24 cellular contexts compared by ENCODE assay signal in the genomic region with DNA sequence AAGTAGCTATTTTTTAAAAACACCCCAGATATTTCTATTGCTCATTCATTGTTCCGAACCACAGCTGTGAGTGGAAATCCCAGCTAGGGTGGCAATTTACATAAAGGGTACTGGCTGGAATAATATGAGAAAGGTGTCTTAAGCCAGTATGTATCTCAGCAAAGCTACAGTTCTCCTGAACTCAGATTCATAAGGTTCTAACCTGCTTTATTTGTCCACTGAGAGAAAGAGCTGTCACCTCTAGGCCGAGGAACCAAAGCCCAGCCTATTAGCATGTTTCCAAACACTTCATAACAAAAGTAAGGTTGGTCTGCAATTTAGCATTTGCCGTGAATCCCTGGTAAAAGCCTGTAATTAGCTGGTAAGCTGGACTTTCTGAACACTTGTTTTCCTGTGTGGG. TPM values are rescaled to one million over a fixed set of nuclear protein-coding genes. Genes with fewer than 3 reads are reported as not detected.
DNase-seq lines count a peak whose midpoint lies in the region; ATAC-seq, FAIRE-seq and TF ChIP-seq lines count a peak whose summit lies in the region.
"Had no signal": no experiment of that assay in that cellular context is flagged by ENCODE, and none has a peak within 500 bp of the region (broad histone marks: within the 10 kb centered on the region; RNA-seq: fewer than 3 reads in every experiment).

No MANE protein-coding gene starts in this region.

- H3K27ac ChIP-seq in OCI-LY7 (ENCODE audit: low read depth, low read length, poor library complexity, severe bottlenecking) (no peak overlapping the region), sigmoid colon (peak overlapping the region in 3 of 4 donors; percentile 9 to 72 (median 58)), gastrocnemius medialis (no peak overlapping the region)
- H3K27ac ChIP-seq: SK-N-MC had no signal

- POLR2A ChIA-PET in OCI-LY7 (lab: Charles Lee): no interaction called here

- peak overlapping the region; percentile 22 for H3K27ac Mint-ChIP-seq in memory B cell
- H3K27ac Mint-ChIP-seq: CD8-positive, alpha-beta memory T cell; GM23338 had no signal

- CTCF ChIA-PET in OCI-LY7 (lab: Charles Lee; ENCODE audit: unreplicated experiment): no interaction called here

- in situ Hi-C loops in gastrocnemius medialis (cut with MboI; ENCODE audit: low sequenced_read_pairs in 4 of 4): no loop called here

- no peak for FAIRE-seq in RCC 7860 (lab: Jason Lieb, UNC)

- no peak for TF ChIP-seq EP300 in sigmoid colon (IDR thresholded peaks at IDR 0.05)

- H3K27me3 ChIP-seq in sigmoid colon: no peaks in the 10 kb centered on the region
- H3K27me3 ChIP-seq in gastrocnemius medialis: no peaks in the 10 kb centered on the region

- H3K27me3 Mint-ChIP-seq in memory B cell: no peaks in the 10 kb centered on the region

- ATAC-seq in memory B cell (ENCODE audit: low read depth) (no peak), GM18867 (IDR thresholded peaks at IDR 0.05; ENCODE audit: unreplicated experiment) (no peak), gastrocnemius medialis (no peak), GM18517 (IDR thresholded peaks at IDR 0.05; ENCODE audit: unreplicated experiment) (no peak)

- H3K4me2 ChIP-seq in OCI-LY7 (ENCODE audit: low read length): no peak overlapping the region
- H3K4me2 ChIP-seq: GM23338 had no signal

- H3K9me3 Mint-ChIP-seq in memory B cell: peaks cover 8% of the 10 kb centered on the region
- H3K9me3 Mint-ChIP-seq: GM23338 had no signal

- TF ChIP-seq CTCF in OCI-LY7 (conservative IDR thresholded peaks at IDR 0.05; ENCODE audit: low read length) (no peak), sigmoid colon (IDR thresholded peaks at IDR 0.05) (no peak), gastrocnemius medialis (IDR thresholded peaks at IDR 0.05 in 4 of 5, conservative IDR thresholded peaks at IDR 0.05 in 1 of 5) (no peak)

- H2AFZ ChIP-seq in OCI-LY7 (ENCODE audit: low read length): 0 out of 2 replicates have a peak overlapping the region, but pooled peaks have one; percentile 9
- H2AFZ ChIP-seq: GM23338 had no signal

- H3K4me1 ChIP-seq in OCI-LY7 (ENCODE audit: insufficient read depth, low read length, poor library complexity, severe bottlenecking): peaks cover 3% of the 10 kb centered on the region
- peaks cover 0 to 20% (median 17%) of the 10 kb centered on the region in 4 donors for H3K4me1 ChIP-seq in sigmoid colon
- no peaks in the 10 kb centered on the region for H3K4me1 ChIP-seq in gastrocnemius medialis

- H3K36me3 ChIP-seq in OCI-LY7 (ENCODE audit: insufficient read depth, low read length) (peaks cover 33% of the 10 kb centered on the region), sigmoid colon (no peaks in the 10 kb centered on the region), gastrocnemius medialis (no peaks in the 10 kb centered on the region)

- H3K4me1 Mint-ChIP-seq in memory B cell: no peaks in the 10 kb centered on the region
- H3K4me1 Mint-ChIP-seq: CD8-positive, alpha-beta memory T cell had no signal

- no peaks in the 10 kb centered on the region for H3K79me2 ChIP-seq in OCI-LY7 (ENCODE audit: insufficient read depth, low read depth, low read length)

- no peaks in the 10 kb centered on the region for H3K9me2 ChIP-seq in OCI-LY7 (ENCODE audit: insufficient read depth, low read length)

- H4K20me1 ChIP-seq in OCI-LY7 (ENCODE audit: insufficient read depth, low read length): no peaks in the 10 kb centered on the region

- TF ChIP-seq POLR2A in sigmoid colon (IDR thresholded peaks at IDR 0.05): no peak
- TF ChIP-seq POLR2A in gastrocnemius medialis (IDR thresholded peaks at IDR 0.05): no peak

- WGBS in sigmoid colon, 2 donors: 83 to 92% methylated on average over 3 of the region's 3 CpGs

- intact Hi-C loops in OCI-LY7 (cut with micrococcal nuclease; ENCODE audit: unreplicated experiment) (no loop called here), sigmoid colon (cut with DNase I) (no loop called here), gastrocnemius medialis (cut with DNase I; ENCODE audit: low total_unique reads) (no loop called here)

- H3K9me3 ChIP-seq in OCI-LY7 (ENCODE audit: low read length) (peaks cover 12% of the 10 kb centered on the region; the same call in 1 of the 2 replicates), sigmoid colon (no peaks in the 10 kb centered on the region), gastrocnemius medialis (no peaks in the 10 kb centered on the region)

- DNase-seq in NCI-H2227 (lab: John Stamatoyannopoulos, UW; ENCODE audit: unreplicated experiment) (peak; percentile 48), OCI-LY7 (ENCODE audit: low spot score) (no peak), memory B cell (ENCODE audit: low spot score in 2 of 2) (no peak), sigmoid colon (no peak), RCC 7860 (ENCODE audit: low spot score) (no peak), gastrocnemius medialis (no peak)
- DNase-seq: ACHN; C1 segment of cervical spinal cord; CD8-positive, alpha-beta memory T cell; DMS79 treated with DMSO at 0.1 percent for 48 hours; HCEC 1CT; MM.1S; NCI-H1092; NCI-H1694 treated with DMSO at 0.1 percent for 48 hours; NCI-H2107; NCI-H526; OCI-M1; SHP77 had no signal

- no TSS peak for BruUV-seq in OCI-LY7 (replicated peaks; lab: Mats Ljungman, UMichigan)

- H3K4me3 ChIP-seq in OCI-LY7 (ENCODE audit: low read depth, low read length, poor library complexity, severe bottlenecking): no peak overlapping the region
- H3K4me3 ChIP-seq in sigmoid colon: no peak overlapping the region
- H3K4me3 ChIP-seq in gastrocnemius medialis: no peak overlapping the region
- H3K4me3 ChIP-seq: GM23338, SK-N-MC had no signal

- H3K4me3 Mint-ChIP-seq in memory B cell: no peak overlapping the region
- H3K4me3 Mint-ChIP-seq: CD8-positive, alpha-beta memory T cell; GM23338 had no signal

- H3K36me3 Mint-ChIP-seq in memory B cell: peaks cover 37% of the 10 kb centered on the region
- H3K36me3 Mint-ChIP-seq: CD8-positive, alpha-beta memory T cell had no signal

RNA-seq across cellular contexts. Expression of a gene that starts 57.0 kb away (rescaled TPM):
- total RNA-seq in OCI-LY7 (2014; rRNA removed; shearing (Covaris generic)): not detected in 2 replicates
- not detected in 2 replicates for total RNA-seq in OCI-LY7 (2022)
- total RNA-seq in sigmoid colon: not detected
- polyA plus RNA-seq in sigmoid colon: not detected
- not detected for total RNA-seq in gastrocnemius medialis
- total RNA-seq: CD8-positive, alpha-beta memory T cell; GM23338; LHCN-M2; RPMI7951 had no signal
- polyA plus RNA-seq: CD8-positive, alpha-beta memory T cell; GM23338 had no signal

Comparison
In these comparisons a context has a peak if more than half of its experiments do, and no peak if none do; other contexts are left out.
1. H3K27ac ChIP-seq: peak in sigmoid colon (3 of 4); none in OCI-LY7 (single experiment) and gastrocnemius medialis (0 of 4).